Comparison of ENCODE assay signal across 1 cellular context in the genomic region with DNA sequence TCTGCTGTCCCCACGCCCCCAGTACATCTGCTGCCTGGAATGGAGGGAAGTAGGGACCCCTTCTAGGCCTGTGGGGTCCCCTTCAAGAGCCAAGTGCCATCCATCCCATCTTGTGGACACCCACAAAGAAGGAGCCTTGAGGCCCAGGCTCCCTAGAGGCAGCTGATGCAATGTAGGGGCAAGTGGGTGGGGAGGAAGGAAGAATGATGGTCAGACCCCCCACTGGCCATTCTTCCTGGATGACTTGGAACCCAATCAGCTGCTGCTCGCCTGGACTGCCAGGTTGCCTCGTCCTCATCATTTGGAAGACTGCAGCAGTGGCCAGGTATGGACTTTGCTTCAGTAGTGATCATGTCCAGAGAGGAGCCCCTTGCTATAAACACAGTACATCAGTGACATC.
TF ChIP-seq lines count a peak whose summit lies in the region.

No MANE protein-coding gene starts in this region.

TF ChIP-seq in GM23338, 12 proteins besides CTCF, POLR2A, EP300 and RAD21 (continued from another document):
- TF ChIP-seq, protein P1, sequence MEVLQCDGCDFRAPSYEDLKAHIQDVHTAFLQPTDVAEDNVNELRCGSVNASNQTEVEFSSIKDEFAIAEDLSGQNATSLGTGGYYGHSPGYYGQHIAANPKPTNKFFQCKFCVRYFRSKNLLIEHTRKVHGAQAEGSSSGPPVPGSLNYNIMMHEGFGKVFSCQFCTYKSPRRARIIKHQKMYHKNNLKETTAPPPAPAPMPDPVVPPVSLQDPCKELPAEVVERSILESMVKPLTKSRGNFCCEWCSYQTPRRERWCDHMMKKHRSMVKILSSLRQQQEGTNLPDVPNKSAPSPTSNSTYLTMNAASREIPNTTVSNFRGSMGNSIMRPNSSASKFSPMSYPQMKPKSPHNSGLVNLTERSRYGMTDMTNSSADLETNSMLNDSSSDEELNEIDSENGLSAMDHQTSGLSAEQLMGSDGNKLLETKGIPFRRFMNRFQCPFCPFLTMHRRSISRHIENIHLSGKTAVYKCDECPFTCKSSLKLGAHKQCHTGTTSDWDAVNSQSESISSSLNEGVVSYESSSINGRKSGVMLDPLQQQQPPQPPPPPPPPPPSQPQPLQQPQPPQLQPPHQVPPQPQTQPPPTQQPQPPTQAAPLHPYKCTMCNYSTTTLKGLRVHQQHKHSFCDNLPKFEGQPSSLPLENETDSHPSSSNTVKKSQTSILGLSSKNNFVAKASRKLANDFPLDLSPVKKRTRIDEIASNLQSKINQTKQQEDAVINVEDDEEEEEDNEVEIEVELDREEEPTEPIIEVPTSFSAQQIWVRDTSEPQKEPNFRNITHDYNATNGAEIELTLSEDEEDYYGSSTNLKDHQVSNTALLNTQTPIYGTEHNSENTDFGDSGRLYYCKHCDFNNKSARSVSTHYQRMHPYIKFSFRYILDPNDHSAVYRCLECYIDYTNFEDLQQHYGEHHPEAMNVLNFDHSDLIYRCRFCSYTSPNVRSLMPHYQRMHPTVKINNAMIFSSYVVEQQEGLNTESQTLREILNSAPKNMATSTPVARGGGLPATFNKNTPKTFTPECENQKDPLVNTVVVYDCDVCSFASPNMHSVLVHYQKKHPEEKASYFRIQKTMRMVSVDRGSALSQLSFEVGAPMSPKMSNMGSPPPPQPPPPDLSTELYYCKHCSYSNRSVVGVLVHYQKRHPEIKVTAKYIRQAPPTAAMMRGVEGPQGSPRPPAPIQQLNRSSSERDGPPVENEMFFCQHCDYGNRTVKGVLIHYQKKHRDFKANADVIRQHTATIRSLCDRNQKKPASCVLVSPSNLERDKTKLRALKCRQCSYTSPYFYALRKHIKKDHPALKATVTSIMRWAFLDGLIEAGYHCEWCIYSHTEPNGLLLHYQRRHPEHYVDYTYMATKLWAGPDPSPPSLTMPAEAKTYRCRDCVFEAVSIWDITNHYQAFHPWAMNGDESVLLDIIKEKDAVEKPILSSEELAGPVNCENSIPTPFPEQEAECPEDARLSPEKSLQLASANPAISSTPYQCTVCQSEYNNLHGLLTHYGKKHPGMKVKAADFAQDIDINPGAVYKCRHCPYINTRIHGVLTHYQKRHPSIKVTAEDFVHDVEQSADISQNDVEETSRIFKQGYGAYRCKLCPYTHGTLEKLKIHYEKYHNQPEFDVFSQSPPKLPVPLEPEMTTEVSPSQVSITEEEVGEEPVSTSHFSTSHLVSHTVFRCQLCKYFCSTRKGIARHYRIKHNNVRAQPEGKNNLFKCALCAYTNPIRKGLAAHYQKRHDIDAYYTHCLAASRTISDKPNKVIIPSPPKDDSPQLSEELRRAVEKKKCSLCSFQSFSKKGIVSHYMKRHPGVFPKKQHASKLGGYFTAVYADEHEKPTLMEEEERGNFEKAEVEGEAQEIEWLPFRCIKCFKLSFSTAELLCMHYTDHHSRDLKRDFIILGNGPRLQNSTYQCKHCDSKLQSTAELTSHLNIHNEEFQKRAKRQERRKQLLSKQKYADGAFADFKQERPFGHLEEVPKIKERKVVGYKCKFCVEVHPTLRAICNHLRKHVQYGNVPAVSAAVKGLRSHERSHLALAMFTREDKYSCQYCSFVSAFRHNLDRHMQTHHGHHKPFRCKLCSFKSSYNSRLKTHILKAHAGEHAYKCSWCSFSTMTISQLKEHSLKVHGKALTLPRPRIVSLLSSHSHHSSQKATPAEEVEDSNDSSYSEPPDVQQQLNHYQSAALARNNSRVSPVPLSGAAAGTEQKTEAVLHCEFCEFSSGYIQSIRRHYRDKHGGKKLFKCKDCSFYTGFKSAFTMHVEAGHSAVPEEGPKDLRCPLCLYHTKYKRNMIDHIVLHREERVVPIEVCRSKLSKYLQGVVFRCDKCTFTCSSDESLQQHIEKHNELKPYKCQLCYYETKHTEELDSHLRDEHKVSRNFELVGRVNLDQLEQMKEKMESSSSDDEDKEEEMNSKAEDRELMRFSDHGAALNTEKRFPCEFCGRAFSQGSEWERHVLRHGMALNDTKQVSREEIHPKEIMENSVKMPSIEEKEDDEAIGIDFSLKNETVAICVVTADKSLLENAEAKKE (CRISPR knock-in tag; IDR thresholded peaks at IDR 0.05) = no peak
- no peak for TF ChIP-seq ZNF114 (CRISPR knock-in tag; IDR thresholded peaks at IDR 0.05)
- TF ChIP-seq JUNB (IDR thresholded peaks at IDR 0.05; ENCODE audit: unreplicated experiment) = no peak
- no peak for TF ChIP-seq REST (IDR thresholded peaks at IDR 0.05; ENCODE audit: unreplicated experiment)
- no peak for TF ChIP-seq POLR2AphosphoS5 (IDR thresholded peaks at IDR 0.05; ENCODE audit: low read depth)
- no peak for TF ChIP-seq ETS1 (IDR thresholded peaks at IDR 0.05)
- TF ChIP-seq ZNF331 (CRISPR knock-in tag; IDR thresholded peaks at IDR 0.05; ENCODE audit: low read depth) = no peak
- no peak for TF ChIP-seq EZH2phosphoT487 (IDR thresholded peaks at IDR 0.05; ENCODE audit: unreplicated experiment)
- no peak for TF ChIP-seq NANOG (IDR thresholded peaks at IDR 0.05; ENCODE audit: borderline replicate concordance)
